17 cellular contexts compared by ENCODE assay signal in genomic region chr10:33413093-33413442, GRCh38.
DNase-seq lines count a peak whose midpoint lies in the region; ATAC-seq and TF ChIP-seq lines count a peak whose summit lies in the region.
"Had no signal": no experiment of that assay in that cellular context is flagged by ENCODE, and none has a peak within 500 bp of the region (broad histone marks: within the 10 kb centered on the region; RNA-seq: fewer than 3 reads in every experiment).

No MANE protein-coding gene starts in this region.

- H3K36me3 ChIP-seq in neuronal stem cell (replicated peaks in 1 of 2; ENCODE audit: control insufficient read depth in 2 of 2, insufficient read depth in 2 of 2, low read length in 2 of 2), result no peaks in the 10 kb centered on the region
- H3K36me3 ChIP-seq in gastrocnemius medialis, result no peaks in the 10 kb centered on the region
- H3K36me3 ChIP-seq: spleen had no signal

- no peak overlapping the region for H2BK15ac ChIP-seq in neuronal stem cell (ENCODE audit: low read length)

- H3K27me3 ChIP-seq in neuronal stem cell (ENCODE audit: control insufficient read depth in 3 of 3, insufficient read depth in 3 of 3, low read depth in 1 of 3, low read length in 3 of 3) (no peaks in the 10 kb centered on the region), gastrocnemius medialis (no peaks in the 10 kb centered on the region)
- H3K27me3 ChIP-seq: spleen had no signal

- H2AFZ ChIP-seq in neuronal stem cell (ENCODE audit: low read length), result peak overlapping the region; percentile 39

- no peak overlapping the region for H2AK5ac ChIP-seq in neuronal stem cell (ENCODE audit: low read depth, low read length)

- H3K4me3 Mint-ChIP-seq in CD14-positive monocyte (peak overlapping the region in 1 of 2 donors; percentile 72), endothelial cell (ENCODE audit: unreplicated experiment) (no peak overlapping the region)
- H3K4me3 Mint-ChIP-seq: T-helper 2 cell treated with Interferon-gamma antibody and Interleukin-4, amounts not matched to agents 5 μg/mL and 100 μg/mL, for 36 hours had no signal

- H3K9ac ChIP-seq in neuronal stem cell (ENCODE audit: low read depth, low read length, poor library complexity), result no peak overlapping the region
- H3K9ac ChIP-seq: KMS-11 had no signal

- H3K4me2 ChIP-seq in neuronal stem cell (ENCODE audit: insufficient read depth, low read length, poor library complexity, severe bottlenecking), result no peak overlapping the region
- H3K4me2 ChIP-seq: KMS-11 had no signal

- H4K8ac ChIP-seq in neuronal stem cell (ENCODE audit: low read depth, low read length), result no peak overlapping the region

- H3K27me3 Mint-ChIP-seq in CD14-positive monocyte (ENCODE audit: low read depth in 3 of 3) (peaks cover 5 to 17% (median 13%) of the 10 kb centered on the region in 3 donors), endothelial cell (ENCODE audit: unreplicated experiment) (peaks cover 5% of the 10 kb centered on the region)

- H3K27ac Mint-ChIP-seq in CD14-positive monocyte (peak overlapping the region in 5 of 7 donors; percentile 45 to 87 (median 72)), endothelial cell (ENCODE audit: unreplicated experiment) (peak overlapping the region; percentile 82)
- H3K27ac Mint-ChIP-seq: T-helper 2 cell treated with Interferon-gamma antibody and Interleukin-4, amounts not matched to agents 5 μg/mL and 100 μg/mL, for 36 hours had no signal

- H3K27ac ChIP-seq in neuronal stem cell (replicated peaks; ENCODE audit: low read length) (no peak overlapping the region), gastrocnemius medialis (no peak overlapping the region)
- H3K27ac ChIP-seq: KMS-11 had no signal

- ATAC-seq in gastrocnemius medialis, result no peak
- ATAC-seq: GM12878, HCT116 had no signal

- intact Hi-C loops in CD14-positive monocyte (cut with micrococcal nuclease), result no loop called here
- intact Hi-C loops in gastrocnemius medialis (cut with DNase I; ENCODE audit: low total_unique reads), result no loop called here

- H3K4me1 Mint-ChIP-seq in CD14-positive monocyte, result peaks cover 11% of the 10 kb centered on the region
- peaks cover 23% of the 10 kb centered on the region for H3K4me1 Mint-ChIP-seq in endothelial cell (ENCODE audit: unreplicated experiment)

- no CpG with 5 or more reads among the region's 1 CpG for WGBS in neuronal stem cell (ENCODE audit: extremely low coverage in 2 of 2, insufficient read length in 2 of 2, insufficient replicate concordance in 1 of 2), 2 donors

- no peak overlapping the region for H4K91ac ChIP-seq in neuronal stem cell (ENCODE audit: low read depth, low read length, poor library complexity)

- H2BK120ac ChIP-seq in neuronal stem cell (ENCODE audit: low read depth, low read length), result no peak overlapping the region

- H3K9me3 ChIP-seq in neuronal stem cell (replicated peaks in 1 of 2; ENCODE audit: control insufficient read depth in 2 of 2, insufficient read depth in 1 of 2, low read depth in 1 of 2, low read length in 2 of 2), result no peaks in the 10 kb centered on the region
- H3K9me3 ChIP-seq in gastrocnemius medialis, result no peaks in the 10 kb centered on the region
- H3K9me3 ChIP-seq: spleen had no signal

- no peak for TF ChIP-seq CTCF in CD14-positive monocyte (IDR thresholded peaks at IDR 0.05)
- no peak for TF ChIP-seq CTCF in endothelial cell (IDR thresholded peaks at IDR 0.05; ENCODE audit: unreplicated experiment)
- TF ChIP-seq CTCF in gastrocnemius medialis (IDR thresholded peaks at IDR 0.05 in 4 of 5, conservative IDR thresholded peaks at IDR 0.05 in 1 of 5), result no peak

- H3K36me3 Mint-ChIP-seq in CD14-positive monocyte (no peaks in the 10 kb centered on the region), endothelial cell (ENCODE audit: low read depth, unreplicated experiment) (no peaks in the 10 kb centered on the region)

- DNase-seq in CD14-positive monocyte (ENCODE audit: low spot score) (no peak), LHCN-M2 (ENCODE audit: low read depth) (peak; percentile 58), endothelial cell (ENCODE audit: low spot score) (no peak), neuronal stem cell (ENCODE audit: low spot score) (no peak), NOMO-1 treated with dmso at 0.1 percent for 144 hours (lab: John Stamatoyannopoulos, UW; ENCODE audit: unreplicated experiment) (no peak), DMS 273 (lab: John Stamatoyannopoulos, UW; ENCODE audit: unreplicated experiment) (no peak), NCI-H2227 (lab: John Stamatoyannopoulos, UW; ENCODE audit: unreplicated experiment) (no peak), gastrocnemius medialis (no peak)
- DNase-seq: activated CD4-positive, alpha-beta T cell treated with anti-CD3 and anti-CD28 coated beads for 4 hours; activated T-cell treated with anti-CD3 and anti-CD28 coated beads, Interleukin-2, amount 50 U/mL, for 1 hour; cortex of kidney; NCI-H1930; spleen had no signal

- in situ Hi-C loops in gastrocnemius medialis (cut with MboI; ENCODE audit: low sequenced_read_pairs in 4 of 4), result no loop called here

- H3K14ac ChIP-seq in neuronal stem cell (ENCODE audit: low read length), result no peak overlapping the region

- no peak overlapping the region for H2BK12ac ChIP-seq in neuronal stem cell (ENCODE audit: low read length)

- H3K9me3 Mint-ChIP-seq in CD14-positive monocyte (peaks cover 0 to 2% (median 0%) of the 10 kb centered on the region in 7 donors), endothelial cell (ENCODE audit: unreplicated experiment) (no peaks in the 10 kb centered on the region)
- H3K9me3 Mint-ChIP-seq: T-helper 2 cell treated with Interferon-gamma antibody and Interleukin-4, amounts not matched to agents 5 μg/mL and 100 μg/mL, for 36 hours had no signal

- no peak overlapping the region for H3K23ac ChIP-seq in neuronal stem cell (ENCODE audit: low read depth, low read length, poor library complexity)

- no peak for TF ChIP-seq POLR2A in gastrocnemius medialis (IDR thresholded peaks at IDR 0.05)

- no peaks in the 10 kb centered on the region for H3K79me1 ChIP-seq in neuronal stem cell (ENCODE audit: low read depth, low read length)

- H3K4me1 ChIP-seq in neuronal stem cell (ENCODE audit: control insufficient read depth in 2 of 2, insufficient read depth in 1 of 2, low read depth in 1 of 2, low read length in 2 of 2) (no peaks in the 10 kb centered on the region), gastrocnemius medialis (peaks cover 0 to 3% of the 10 kb centered on the region in 2 donors)

- H2BK5ac ChIP-seq in neuronal stem cell (ENCODE audit: low read length), result no peak overlapping the region

- H3K4me3 ChIP-seq in neuronal stem cell (ENCODE audit: low read length in 2 of 2) (no peak overlapping the region), gastrocnemius medialis (no peak overlapping the region)
- H3K4me3 ChIP-seq: GM12878, spleen had no signal

- H3K18ac ChIP-seq in neuronal stem cell (ENCODE audit: low read length), result no peak overlapping the region

- no peak overlapping the region for H3K4ac ChIP-seq in neuronal stem cell (ENCODE audit: low read length)
